Comparison of ENCODE assay signal across 1 cellular context in genomic region chr6:90369024-90369519, GRCh38.
TF ChIP-seq lines count a peak whose summit lies in the region.

No MANE protein-coding gene starts in this region.

TF ChIP-seq in K562, 482 proteins besides CTCF, POLR2A, EP300 and RAD21 (continued from another document):
- peak in 1 of 2 experiments; percentile 41; a peak in 1 of 4 replicates for TF ChIP-seq ZNF639 (CRISPR knock-in tag; conservative IDR thresholded peaks at IDR 0.05 in 1 of 2, IDR thresholded peaks at IDR 0.05 in 1 of 2)
- peak; percentile 100 for TF ChIP-seq JUND (IDR thresholded peaks at IDR 0.05; ENCODE audit: borderline replicate concordance, low read depth, low read length)
- TF ChIP-seq JUND (tag; IDR thresholded peaks at IDR 0.05; ENCODE audit: borderline replicate concordance, low read depth, low read length), result peak; percentile 100
- peak; percentile 28 to 46; a peak in 2 of 4 replicates for TF ChIP-seq NRF1 (conservative IDR thresholded peaks at IDR 0.05 in 1 of 2, IDR thresholded peaks at IDR 0.05 in 1 of 2)
- TF ChIP-seq MYNN (IDR thresholded peaks at IDR 0.05), result peak; percentile 81
- no peak for TF ChIP-seq MYNN (CRISPR knock-in tag; IDR thresholded peaks at IDR 0.05)
- TF ChIP-seq MGA (IDR thresholded peaks at IDR 0.05), result peak; percentile 51; the same call in 1 of the 2 replicates
- TF ChIP-seq TAF9B (IDR thresholded peaks at IDR 0.05; ENCODE audit: partially characterized antibody), result peak; percentile 90
- TF ChIP-seq CREM (IDR thresholded peaks at IDR 0.05; ENCODE audit: low read depth), result peak; percentile 69
- TF ChIP-seq MAZ (CRISPR knock-in tag; conservative IDR thresholded peaks at IDR 0.05 in 1 of 2, IDR thresholded peaks at IDR 0.05 in 1 of 2), result peak in 1 of 2 experiments; percentile 48; a peak in 1 of 4 replicates
- TF ChIP-seq SMARCA4 (IDR thresholded peaks at IDR 0.05), result peak; percentile 99
- TF ChIP-seq XRCC3 (IDR thresholded peaks at IDR 0.05), result no peak
- peak in 1 of 2 experiments; percentile 47; a peak in 1 of 4 replicates for TF ChIP-seq BCLAF1 (IDR thresholded peaks at IDR 0.05; ENCODE audit: borderline replicate concordance in 1 of 2, control insufficient read depth in 1 of 2, low read depth in 2 of 2, low read length in 1 of 2)
- TF ChIP-seq TCFL5 (CRISPR knock-in tag; conservative IDR thresholded peaks at IDR 0.05), result no peak
- TF ChIP-seq ZNF780A (CRISPR knock-in tag; IDR thresholded peaks at IDR 0.05), result no peak
- peak; percentile 76 for TF ChIP-seq ZFX (CRISPR knock-in tag; IDR thresholded peaks at IDR 0.05)
- TF ChIP-seq ARNT (IDR thresholded peaks at IDR 0.05), result peak in 1 of 2 experiments; percentile 69; a peak in 1 of 4 replicates
